Comparison of ENCODE assay signal across 8 cellular contexts in the genomic region with DNA sequence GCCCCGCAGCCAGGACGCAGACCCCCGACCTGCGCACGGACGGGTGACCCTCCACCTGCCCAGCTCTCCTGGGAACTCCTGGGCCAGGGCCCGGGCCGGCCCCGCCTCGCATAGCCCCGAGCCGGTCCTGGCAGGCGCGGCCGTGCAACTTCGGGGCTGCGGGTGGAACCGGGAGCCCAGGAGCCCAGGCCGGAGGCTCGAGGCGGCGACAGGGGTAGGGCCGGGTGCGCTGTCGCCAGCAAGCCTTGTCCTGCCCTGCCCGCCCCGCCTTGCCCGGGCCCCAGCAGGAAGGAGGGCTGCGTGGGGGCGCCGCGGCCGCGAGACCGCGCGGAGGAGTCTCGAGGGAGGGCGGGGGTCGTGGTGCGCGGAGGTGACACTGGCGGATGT.
A peak's percentile ranks its signal among the peaks of the same experiment; 100 is the strongest.
DNase-seq lines count a peak whose midpoint lies in the region; ATAC-seq lines count a peak whose summit lies in the region.

No MANE protein-coding gene starts in this region.

- peak overlapping the region; percentile 60 for H3K27ac ChIP-seq in HUES48 (ENCODE audit: low read depth, low read length)
- peak overlapping the region; percentile 75 for H3K27ac ChIP-seq in cingulate gyrus (ENCODE audit: low read depth, low read length)
- H3K27ac ChIP-seq in mucosa of rectum (ENCODE audit: low read depth in 2 of 2, low read length in 2 of 2) = peak overlapping the region; percentile 87 to 89

- H3K4me3 ChIP-seq in HUES48 (ENCODE audit: low read depth, low read length) = peak overlapping the region; percentile 80
- H3K4me3 ChIP-seq in mucosa of rectum (ENCODE audit: low read length in 2 of 2) = peak overlapping the region; percentile 75 to 88

- H3K27me3 ChIP-seq in HUES48 (ENCODE audit: control insufficient read depth, insufficient read depth, low read length) = peaks cover 19% of the 10 kb centered on the region
- H3K27me3 ChIP-seq in mucosa of rectum (ENCODE audit: control insufficient read depth in 2 of 2, insufficient read depth in 2 of 2, low read length in 2 of 2) = no peaks in the 10 kb centered on the region

- peak overlapping the region; percentile 51 for H3K9ac ChIP-seq in HUES48 (ENCODE audit: low read depth, low read length)
- peak overlapping the region; percentile 65 to 81 for H3K9ac ChIP-seq in mucosa of rectum (ENCODE audit: low read depth in 1 of 2, low read length in 2 of 2)

- H3K4me1 ChIP-seq in HUES48 (ENCODE audit: control insufficient read depth, insufficient read depth, low read length) (peaks cover 3% of the 10 kb centered on the region; the same call in 1 of the 2 replicates), mucosa of rectum (ENCODE audit: control insufficient read depth in 2 of 2, insufficient read depth in 2 of 2, low read length in 2 of 2) (peaks cover 8 to 11% of the 10 kb centered on the region in 2 donors)

- ATAC-seq in GM19328 (IDR thresholded peaks at IDR 0.05; ENCODE audit: unreplicated experiment) = peak; percentile 33

- H3K9me3 ChIP-seq in HUES48 (ENCODE audit: control insufficient read depth, insufficient read depth, low read length) = no peaks in the 10 kb centered on the region
- no peaks in the 10 kb centered on the region for H3K9me3 ChIP-seq in mucosa of rectum (ENCODE audit: control insufficient read depth in 2 of 2, low read length in 2 of 2)

- DNase-seq in GDM1 (lab: John Stamatoyannopoulos, UW) (no peak), medulla oblongata (ENCODE audit: extremely low spot score) (no peak), NCI-H146 treated with DMSO at 0.1 percent for 48 hours (lab: John Stamatoyannopoulos, UW; ENCODE audit: unreplicated experiment) (no peak)
- DNase-seq in stimulated activated CD4-positive, alpha-beta T cell treated with anti-CD3 and anti-CD28 coated beads, Interleukin-2, amount 100 ng/mL, for 24 hours = no peak

- no peaks in the 10 kb centered on the region for H3K36me3 ChIP-seq in HUES48 (ENCODE audit: control insufficient read depth, insufficient read depth, low read length)
- peaks cover 0 to 4% of the 10 kb centered on the region in 2 donors for H3K36me3 ChIP-seq in mucosa of rectum (ENCODE audit: control insufficient read depth in 2 of 2, insufficient read depth in 2 of 2, low read length in 2 of 2)
